Comparison of ENCODE assay signal across 9 cellular contexts in the genomic region with DNA sequence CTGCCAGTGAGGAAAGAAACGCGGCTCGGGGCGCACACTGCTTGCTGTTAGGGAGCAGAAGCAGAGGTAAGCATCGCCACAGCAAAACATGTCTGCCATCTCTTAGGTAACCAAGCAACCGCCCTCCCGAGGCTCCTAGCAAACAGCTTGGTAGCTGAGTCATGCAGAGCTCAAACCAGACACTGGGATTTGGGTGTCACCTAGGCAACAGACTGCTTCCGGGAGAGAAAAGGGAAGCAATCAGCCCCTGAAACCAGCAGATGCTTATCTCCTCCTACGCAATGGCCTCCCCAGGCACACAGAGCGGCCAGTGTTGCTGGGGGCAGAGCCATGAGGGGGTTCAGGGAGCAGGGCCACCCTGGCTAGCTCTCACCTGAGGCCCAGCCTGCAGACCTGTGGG. TPM values are rescaled to one million over a fixed set of nuclear protein-coding genes. Genes with fewer than 3 reads are reported as not detected.
A peak's percentile ranks its signal among the peaks of the same experiment; 100 is the strongest.
DNase-seq lines count a peak whose midpoint lies in the region; ATAC-seq and TF ChIP-seq lines count a peak whose summit lies in the region.
"Not testable (repeated sequence)": the region's sequence is repeated elsewhere in the genome, so short reads cannot be mapped to it uniquely, and the experiment has no call there.
"Had no signal": no experiment of that assay in that cellular context is flagged by ENCODE, and none has a peak within 500 bp of the region (broad histone marks: within the 10 kb centered on the region; RNA-seq: fewer than 3 reads in every experiment).

No MANE protein-coding gene starts in this region.

- BruUV-seq in PC-3 (replicated peaks; lab: Mats Ljungman, UMichigan) = not testable (repeated sequence)

- H3K4me1 Mint-ChIP-seq in dendritic cell treated with granulocyte-macrophage colony-stimulating factor and Interleukin-4, amounts not matched to agents 40 ng/mL and 50 ng/mL, for 4 days (ENCODE audit: low read depth) = peaks cover 14% of the 10 kb centered on the region

- POLR2A ChIA-PET in PC-3 (lab: Charles Lee; ENCODE audit: unreplicated experiment) = not testable (repeated sequence)

- CTCF ChIA-PET in PC-3 (lab: Charles Lee) = not testable (repeated sequence)

- peaks cover 22% of the 10 kb centered on the region for H3K79me2 ChIP-seq in PC-3 (ENCODE audit: low read length)

- H3K36me3 ChIP-seq in PC-3 (ENCODE audit: low read depth, low read length) = peaks cover 17% of the 10 kb centered on the region; the same call in 1 of the 2 replicates
- H3K36me3 ChIP-seq in mesodermal cell (ENCODE audit: control insufficient read depth, insufficient read depth, low read length) = peaks cover 45% of the 10 kb centered on the region

- H3K9me2 ChIP-seq in PC-3 (replicated peaks; ENCODE audit: low read length) = not testable (repeated sequence)

- not testable (repeated sequence) for H3K4me3 ChIP-seq in PC-3 (ENCODE audit: low read length); mesodermal cell (ENCODE audit: extremely low read depth, insufficient read depth, low read length, poor library complexity, severe bottlenecking)

- not testable (repeated sequence) for H2AFZ ChIP-seq in PC-3 (ENCODE audit: low read length)

- intact Hi-C loops in PC-3 (cut with micrococcal nuclease); dendritic cell treated with granulocyte-macrophage colony-stimulating factor and Interleukin-4, amounts not matched to agents 40 ng/mL and 50 ng/mL, for 4 days (cut with micrococcal nuclease): not testable (repeated sequence)

- no CpG with 5 or more reads among the region's 10 CpGs for WGBS in mesodermal cell (ENCODE audit: insufficient coverage in 2 of 2), 2 experiments

- not testable (repeated sequence) for H3F3A ChIP-seq in PC-3 (ENCODE audit: low read length, unreplicated experiment)

- H3K27ac ChIP-seq in PC-3 (ENCODE audit: low read length) = not testable (repeated sequence)
- peak overlapping the region; percentile 74 for H3K27ac ChIP-seq in mesodermal cell (ENCODE audit: low read depth, low read length, severe bottlenecking)

- H3K36me3 Mint-ChIP-seq in dendritic cell treated with granulocyte-macrophage colony-stimulating factor and Interleukin-4, amounts not matched to agents 40 ng/mL and 50 ng/mL, for 4 days (ENCODE audit: low read depth) = not testable (repeated sequence)

- H4K20me1 ChIP-seq in PC-3 (ENCODE audit: low read length) = not testable (repeated sequence)

- H3K27me3 ChIP-seq in PC-3 (ENCODE audit: low read length) = not testable (repeated sequence)

- H3K9ac ChIP-seq in PC-3 (ENCODE audit: low read length) = not testable (repeated sequence)

- H3K4me1 ChIP-seq in PC-3 (ENCODE audit: insufficient read depth, low read length) (peaks cover 27% of the 10 kb centered on the region), mesodermal cell (ENCODE audit: control insufficient read depth, insufficient read depth, low read length, poor library complexity, severe bottlenecking) (peaks cover 14% of the 10 kb centered on the region)

- H3K27ac Mint-ChIP-seq in dendritic cell treated with granulocyte-macrophage colony-stimulating factor and Interleukin-4, amounts not matched to agents 40 ng/mL and 50 ng/mL, for 4 days = peak overlapping the region; percentile 97

- H3K4me3 Mint-ChIP-seq in dendritic cell treated with granulocyte-macrophage colony-stimulating factor and Interleukin-4, amounts not matched to agents 40 ng/mL and 50 ng/mL, for 4 days = peak overlapping the region; percentile 89

- H3K4me2 ChIP-seq in PC-3 (ENCODE audit: low read length) = peak overlapping the region; percentile 97; the same call in 1 of the 2 replicates

- not testable (repeated sequence) for H3K9me3 Mint-ChIP-seq in dendritic cell treated with granulocyte-macrophage colony-stimulating factor and Interleukin-4, amounts not matched to agents 40 ng/mL and 50 ng/mL, for 4 days

- DNase-seq in ELF-1 (ENCODE audit: low read depth, low spot score) (peak; percentile 79), PC-3 (peak; percentile 45)
- DNase-seq in activated CD8-positive, alpha-beta memory T cell treated with anti-CD3 and anti-CD28 coated beads for 24 hours = peak; percentile 75
- peak; percentile 64 for DNase-seq in stimulated activated CD8-positive, alpha-beta memory T cell treated with anti-CD3 and anti-CD28 coated beads, Interleukin-4, amount 100 ng/mL, for 48 hours

- ATAC-seq in GM21529 (IDR thresholded peaks at IDR 0.05; ENCODE audit: unreplicated experiment) = peak; percentile 68
- peak; percentile 70 for ATAC-seq in HG03469 (IDR thresholded peaks at IDR 0.05; ENCODE audit: unreplicated experiment)
- peak; percentile 38 for ATAC-seq in PC-3

- TF ChIP-seq CTCF in PC-3 (conservative IDR thresholded peaks at IDR 0.05; ENCODE audit: low read depth, low read length) = not testable (repeated sequence)

- H3K9me3 ChIP-seq in PC-3 (ENCODE audit: low read length); mesodermal cell (ENCODE audit: control insufficient read depth, low read length): not testable (repeated sequence)

- H3K27me3 Mint-ChIP-seq in dendritic cell treated with granulocyte-macrophage colony-stimulating factor and Interleukin-4, amounts not matched to agents 40 ng/mL and 50 ng/mL, for 4 days = not testable (repeated sequence)

RNA-seq across cellular contexts. Expression of a gene that starts 1.7 kb away (rescaled TPM):
- 68.4 and 72.9 TPM in 2 replicates for total RNA-seq in PC-3 (2014; rRNA removed)
- polyA plus RNA-seq in mesodermal cell (2013, experiment 1 of 2) = 90.0 TPM
- 66.4 TPM for polyA plus RNA-seq in mesodermal cell (2013, experiment 2 of 2)

RNA-seq across cellular contexts. Expression of a gene that starts 37.4 kb away (rescaled TPM):
- total RNA-seq in PC-3 (2014; rRNA removed) = 21.7 and 25.9 TPM in 2 replicates
- 16.2 TPM for polyA plus RNA-seq in mesodermal cell (2013, experiment 1 of 2)
- 11.6 TPM for polyA plus RNA-seq in mesodermal cell (2013, experiment 2 of 2)

RNA-seq across cellular contexts. Expression of a gene that starts 46.3 kb away (rescaled TPM):
- total RNA-seq in PC-3 (2014; rRNA removed) = not detected in 2 replicates
- not detected for polyA plus RNA-seq in mesodermal cell (2013, experiment 1 of 2)
- polyA plus RNA-seq in mesodermal cell (2013, experiment 2 of 2) = not detected
- total RNA-seq: skeletal muscle tissue had no signal
